Comparison of ENCODE assay signal across 8 cellular contexts in the genomic region with DNA sequence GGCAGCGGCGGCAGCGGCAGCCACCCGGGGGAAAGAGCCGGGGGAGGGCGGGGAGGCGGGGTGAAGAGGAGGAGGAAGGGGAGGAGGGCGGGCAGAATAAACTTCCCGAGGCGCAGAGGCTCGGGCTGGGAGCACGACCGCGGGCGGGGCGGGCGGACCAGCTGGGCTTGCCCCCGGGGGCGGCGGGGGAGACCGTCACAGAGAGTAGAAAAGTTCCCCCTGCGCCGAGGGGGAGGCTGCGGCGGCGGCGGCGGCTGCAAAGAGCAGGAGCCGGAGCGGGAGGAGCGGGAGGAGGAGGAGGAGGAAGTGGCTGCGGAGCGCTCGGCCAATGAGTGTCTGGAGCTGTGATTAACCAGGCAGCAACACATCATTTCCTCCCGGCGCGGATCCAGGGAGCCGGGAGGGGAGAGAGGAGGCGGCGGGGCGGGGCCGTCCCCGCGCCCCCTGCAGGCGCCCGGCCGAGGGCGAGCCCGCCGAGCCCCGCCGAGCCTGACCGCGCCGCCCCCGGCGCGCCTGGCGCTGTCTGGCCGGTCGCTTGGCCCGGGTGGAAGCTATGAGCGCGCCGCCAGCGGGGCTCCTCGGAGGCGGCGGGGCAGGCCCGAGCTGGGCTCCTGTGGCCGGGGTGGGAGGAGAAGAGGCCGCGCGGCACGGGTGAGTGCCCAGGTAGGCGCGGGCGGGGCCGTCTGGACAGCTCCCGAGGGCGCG. TPM values are rescaled to one million over a fixed set of nuclear protein-coding genes. Genes with fewer than 3 reads are reported as not detected.
DNase-seq lines count a peak whose midpoint lies in the region; ATAC-seq, FAIRE-seq and TF ChIP-seq lines count a peak whose summit lies in the region.

A gene (minus strand): TSS at position 265 of the 705 bp plus-strand sequence. CDS start 76,837 bp downstream, outside the sequence.

- DNase-seq in DMS153 treated with DMSO at 0.1 percent for 48 hours (lab: John Stamatoyannopoulos, UW; ENCODE audit: unreplicated experiment), result peak; percentile 90
- peak; percentile 91 for DNase-seq in Jurkat, Clone E6-1 (ENCODE audit: low read depth, low spot score)
- DNase-seq in RCC 7860 (ENCODE audit: low spot score), result peak; percentile 90
- peak; percentile 73 for DNase-seq in activated T-helper 1 cell treated with Interleukin-2 at 50 U/mL for 16 hours (ENCODE audit: low read depth)
- peak; percentile 62 for DNase-seq in esophagus squamous epithelium (lab: John Stamatoyannopoulos, UW)
- DNase-seq in stimulated activated CD8-positive, alpha-beta memory T cell treated with anti-CD3 and anti-CD28 coated beads, Interleukin-7, amount 100 ng/mL, for 24 hours (ENCODE audit: low read depth), result peak; percentile 53

- TF ChIP-seq CTCF in esophagus squamous epithelium (IDR thresholded peaks at IDR 0.05), result peak in 5 of 6 experiments; percentile 15 to 53 (median 35)

- H3K9me3 ChIP-seq in esophagus squamous epithelium (no peaks in the 10 kb centered on the region), muscle layer of duodenum (ENCODE audit: control insufficient read depth in 1 of 2, low read length in 2 of 2) (no peaks in the 10 kb centered on the region)

- TF ChIP-seq POLR2A in esophagus squamous epithelium (IDR thresholded peaks at IDR 0.05), result peak in 2 of 4 donors; percentile 31 to 75

- H3K4me1 ChIP-seq in esophagus squamous epithelium (peaks cover 6 to 50% (median 23%) of the 10 kb centered on the region in 3 donors), muscle layer of duodenum (ENCODE audit: control insufficient read depth in 1 of 2, insufficient read depth in 2 of 2, low read length in 2 of 2) (peaks cover 4 to 31% of the 10 kb centered on the region in 2 donors)

- no peak for FAIRE-seq in RCC 7860 (lab: Jason Lieb, UNC)

- H3K27ac ChIP-seq in esophagus squamous epithelium (peak within 1 kb of the TSS; percentile 96 to 99 (median 98)), muscle layer of duodenum (ENCODE audit: low read length) (peak within 1 kb of the TSS; percentile 78)

- H3K27me3 ChIP-seq in esophagus squamous epithelium (no peaks in the 10 kb centered on the region), muscle layer of duodenum (ENCODE audit: low read depth, low read length) (no peaks in the 10 kb centered on the region)

- H3K4me3 ChIP-seq in Jurkat, Clone E6-1 (ENCODE audit: low read length), result peak within 1 kb of the TSS; percentile 66
- H3K4me3 ChIP-seq in esophagus squamous epithelium (peak within 1 kb of the TSS; percentile 87 to 93 (median 90)), muscle layer of duodenum (ENCODE audit: low read depth in 1 of 2, low read length in 2 of 2) (peak within 1 kb of the TSS; percentile 74 to 83)

- H3K36me3 ChIP-seq in esophagus squamous epithelium (no peaks in the 10 kb centered on the region), muscle layer of duodenum (ENCODE audit: control insufficient read depth in 1 of 2, insufficient read depth in 2 of 2, low read length in 2 of 2) (no peaks in the 10 kb centered on the region)

- intact Hi-C loops in esophagus squamous epithelium (cut with DNase I), result loop anchor here (10.0 kb wide), 1 partner anchor 91 kb away; no protein-coding TSS in a partner anchor

- ATAC-seq in GM21717 (IDR thresholded peaks at IDR 0.05; ENCODE audit: unreplicated experiment), result peak; percentile 91

- 0 to 1% methylated on average over 18 to 27 of the region's 82 CpGs for WGBS in esophagus squamous epithelium, 2 donors

RNA-seq across cellular contexts. Expression of the gene that starts here (rescaled TPM):
- polyA plus RNA-seq in Jurkat, Clone E6-1 (2012; ENCODE audit: insufficient read depth, insufficient read length), result 8.5 TPM
- total RNA-seq in esophagus squamous epithelium, result 10 to 100 TPM in 2 of 4 donors, 1 to 10 TPM in 2; 4.7 to 18.7 (median 10.3) TPM

Comparison
In these comparisons a context has a peak if more than half of its experiments do, and no peak if none do; other contexts are left out.
1. Peak in every context shown above with its lines: DNase-seq, ATAC-seq, H3K4me3 ChIP-seq and H3K27ac ChIP-seq.